In the genomic region with DNA sequence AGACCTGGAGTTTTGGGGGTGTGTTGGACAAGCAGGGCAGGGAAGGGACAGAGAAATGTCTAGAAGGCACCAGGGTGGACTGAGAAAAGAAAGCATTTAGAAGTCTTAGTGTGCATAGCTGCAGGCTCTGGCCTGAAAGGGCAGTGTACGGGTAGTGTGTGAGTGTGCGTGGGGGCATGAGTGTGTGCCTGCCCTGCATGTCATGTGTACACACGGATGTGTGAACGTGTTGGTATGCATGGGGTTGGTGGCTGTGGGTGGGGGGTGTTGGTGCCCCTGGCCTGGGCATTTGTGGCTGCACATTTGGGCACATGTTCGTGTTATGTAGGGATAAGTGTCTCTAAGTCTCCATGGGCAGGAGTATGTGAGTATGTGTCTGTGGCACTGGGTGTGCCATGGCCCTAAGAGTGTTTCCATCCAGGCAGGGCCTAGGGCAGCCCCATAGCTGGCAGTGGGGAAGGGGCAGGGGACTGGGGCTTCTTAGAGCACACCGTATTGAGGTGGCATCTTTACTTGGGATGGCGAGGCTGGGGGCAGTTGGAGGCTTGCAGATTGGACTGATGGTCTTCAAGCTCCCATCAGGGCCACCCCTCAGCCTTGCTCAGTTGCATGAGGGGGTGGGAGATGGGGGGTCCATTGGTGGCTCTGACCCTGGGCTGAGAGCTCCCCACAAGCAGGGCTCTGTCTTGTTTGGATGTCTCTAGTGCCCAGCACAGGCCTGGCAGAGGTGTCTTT, we compare ENCODE assay signal across 18 cellular contexts. TPM values are rescaled to one million over a fixed set of nuclear protein-coding genes. Genes with fewer than 3 reads are reported as not detected.
"Had no signal": no experiment of that assay in that cellular context is flagged by ENCODE, and none has a peak within 500 bp of the region (broad histone marks: within the 10 kb centered on the region; RNA-seq: fewer than 3 reads in every experiment).

No MANE protein-coding gene starts in this region.

- H3K36me3 Mint-ChIP-seq: immature natural killer cell; natural killer cell treated with Interleukin-12 subunit alpha and Interleukin-12 subunit beta and Interleukin-15 and Interleukin-18, amount 100 ng/mL, for 72 hours; stimulated activated naive B cell treated with anti-CD40 and anti-IgM and Interleukin-4, amounts not matched to agents 10 μg/mL and 1 μg/mL and 100 μg/mL, for 72 hours; type B pancreatic cell had no signal

- DNase-seq: dermis blood vessel endothelial cell; esophagus squamous epithelium; foreskin fibroblast; glutamatergic neuron; immature natural killer cell; occipital lobe; stimulated activated CD4-positive, alpha-beta T cell treated with anti-CD3 and anti-CD28 coated beads, Interleukin-2, amount 100 ng/mL, for 24 hours; stimulated activated CD4-positive, alpha-beta T cell treated with anti-CD3 and anti-CD28 coated beads, Interleukin-4, amount 100 ng/mL, for 4 hours; stimulated activated naive B cell treated with anti-CD40 and anti-IgM and Interleukin-4, amounts not matched to agents 10 μg/mL and 1 μg/mL and 100 μg/mL, for 72 hours; stomach; uterus had no signal

- H3K27ac ChIP-seq: esophagus squamous epithelium, gastroesophageal sphincter, parathyroid adenoma, stomach, uterus had no signal

- H3K4me1 Mint-ChIP-seq: central memory CD8-positive, alpha-beta T cell; immature natural killer cell; stimulated activated naive B cell treated with anti-CD40 and anti-IgM and Interleukin-4, amounts not matched to agents 10 μg/mL and 1 μg/mL and 100 μg/mL, for 72 hours had no signal

- H3K9me3 Mint-ChIP-seq: central memory CD8-positive, alpha-beta T cell; immature natural killer cell; natural killer cell treated with Interleukin-12 subunit alpha and Interleukin-12 subunit beta and Interleukin-15 and Interleukin-18, amount 100 ng/mL, for 72 hours; stimulated activated naive B cell treated with anti-CD40 and anti-IgM and Interleukin-4, amounts not matched to agents 10 μg/mL and 1 μg/mL and 100 μg/mL, for 72 hours; type B pancreatic cell had no signal

- H3K4me3 Mint-ChIP-seq: central memory CD8-positive, alpha-beta T cell; immature natural killer cell; natural killer cell treated with Interleukin-12 subunit alpha and Interleukin-12 subunit beta and Interleukin-15 and Interleukin-18, amount 100 ng/mL, for 72 hours; stimulated activated naive B cell treated with anti-CD40 and anti-IgM and Interleukin-4, amounts not matched to agents 10 μg/mL and 1 μg/mL and 100 μg/mL, for 72 hours; type B pancreatic cell had no signal

- H3K27ac Mint-ChIP-seq: immature natural killer cell; natural killer cell treated with Interleukin-12 subunit alpha and Interleukin-12 subunit beta and Interleukin-15 and Interleukin-18, amount 100 ng/mL, for 72 hours; stimulated activated naive B cell treated with anti-CD40 and anti-IgM and Interleukin-4, amounts not matched to agents 10 μg/mL and 1 μg/mL and 100 μg/mL, for 72 hours; type B pancreatic cell had no signal

- ATAC-seq: gastroesophageal sphincter; natural killer cell treated with Interleukin-12 subunit alpha and Interleukin-12 subunit beta and Interleukin-15 and Interleukin-18, amount 100 ng/mL, for 72 hours; sciatic nerve; stimulated activated naive B cell treated with anti-CD40 and anti-IgM and Interleukin-4, amounts not matched to agents 10 μg/mL and 1 μg/mL and 100 μg/mL, for 72 hours had no signal

RNA-seq across cellular contexts. Expression of gene PSD2, which starts 14.9 kb away (rescaled TPM):
- total RNA-seq: epithelial cell of proximal tubule; esophagus squamous epithelium; natural killer cell treated with Interleukin-12 subunit alpha and Interleukin-12 subunit beta and Interleukin-15 and Interleukin-18, amount 100 ng/mL, for 72 hours had no signal
